In genomic region chr16:23310744-23311143, GRCh38 we compare ENCODE assay signal across 2 cellular contexts.
TF ChIP-seq lines count a peak whose summit lies in the region.

No MANE protein-coding gene starts in this region.

TF ChIP-seq in HEK293, 187 proteins besides CTCF, POLR2A, EP300 and RAD21:
- TF ChIP-seq ZNF398 (tag by site-specific recombination; IDR thresholded peaks at IDR 0.05) (no peak), ZBTB48 (tag by site-specific recombination; IDR thresholded peaks at IDR 0.05) (no peak), ZNF184 (tag by site-specific recombination; IDR thresholded peaks at IDR 0.05) (peak; percentile 100)

TF ChIP-seq in K562, 482 proteins besides CTCF, POLR2A, EP300 and RAD21:
- no peak for TF ChIP-seq ZNF76 (CRISPR knock-in tag; IDR thresholded peaks at IDR 0.05; ENCODE audit: borderline replicate concordance)
- no peak for TF ChIP-seq OTX1 (CRISPR knock-in tag; IDR thresholded peaks at IDR 0.05)
- no peak for TF ChIP-seq HDAC8 (tag; IDR thresholded peaks at IDR 0.05)
- TF ChIP-seq ZNF184 (CRISPR knock-in tag; IDR thresholded peaks at IDR 0.05), result peak; percentile 78
- no peak for TF ChIP-seq GTF2E2 (tag; IDR thresholded peaks at IDR 0.05)
- TF ChIP-seq, protein P1, sequence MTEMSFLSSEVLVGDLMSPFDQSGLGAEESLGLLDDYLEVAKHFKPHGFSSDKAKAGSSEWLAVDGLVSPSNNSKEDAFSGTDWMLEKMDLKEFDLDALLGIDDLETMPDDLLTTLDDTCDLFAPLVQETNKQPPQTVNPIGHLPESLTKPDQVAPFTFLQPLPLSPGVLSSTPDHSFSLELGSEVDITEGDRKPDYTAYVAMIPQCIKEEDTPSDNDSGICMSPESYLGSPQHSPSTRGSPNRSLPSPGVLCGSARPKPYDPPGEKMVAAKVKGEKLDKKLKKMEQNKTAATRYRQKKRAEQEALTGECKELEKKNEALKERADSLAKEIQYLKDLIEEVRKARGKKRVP (CRISPR knock-in tag; IDR thresholded peaks at IDR 0.05), result no peak
- TF ChIP-seq NFATC3 (IDR thresholded peaks at IDR 0.05), result no peak
